37 cellular contexts compared by ENCODE assay signal in genomic region chr3:148829926-148830325, GRCh38. TPM values are rescaled to one million over a fixed set of nuclear protein-coding genes. Genes with fewer than 3 reads are reported as not detected.
"Had no signal": no experiment of that assay in that cellular context is flagged by ENCODE, and none has a peak within 500 bp of the region (broad histone marks: within the 10 kb centered on the region; RNA-seq: fewer than 3 reads in every experiment).

No MANE protein-coding gene starts in this region.

- H3K9me3 Mint-ChIP-seq: activated CD4-positive, alpha-beta memory T cell treated with anti-CD3 and anti-CD28 coated beads for 36 hours; activated CD4-positive, alpha-beta T cell treated with anti-CD3 and anti-CD28 coated beads, Interleukin-2, amount 10 ng/mL, durations not matched to agents 24 days and 14 days; activated naive CD4-positive, alpha-beta T cell treated with anti-CD3 and anti-CD28 coated beads, Interleukin-2, amount 10 ng/mL, durations not matched to agents 7 days and 5 days; activated naive CD4-positive, alpha-beta T cell treated with anti-CD3 and anti-CD28 coated beads, Interleukin-2, amount 50 U/mL, for 72 hours; activated naive CD8-positive, alpha-beta T cell treated with anti-CD3 and anti-CD28 coated beads, Interleukin-2, amount 10 ng/mL, durations not matched to agents 7 days and 5 days; activated T-cell treated with anti-CD3 and anti-CD28 coated beads, Interleukin-2, amount 50 U/mL, for 24 hours; activated T-cell treated with anti-CD3 and anti-CD28 coated beads, Interleukin-2, amount 50 U/mL, for 72 hours; brain; effector memory CD8-positive, alpha-beta T cell had no signal

- H3K4me3 Mint-ChIP-seq: activated CD4-positive, alpha-beta memory T cell treated with anti-CD3 and anti-CD28 coated beads for 36 hours; activated CD4-positive, alpha-beta T cell treated with anti-CD3 and anti-CD28 coated beads for 36 hours; activated CD4-positive, alpha-beta T cell treated with anti-CD3 and anti-CD28 coated beads, Interleukin-2, amount 10 ng/mL, durations not matched to agents 24 days and 14 days; activated CD8-positive, alpha-beta memory T cell treated with anti-CD3 and anti-CD28 coated beads, Interleukin-2, amount 10 ng/mL, durations not matched to agents 7 days and 5 days; activated CD8-positive, alpha-beta T cell treated with anti-CD3 and anti-CD28 coated beads, Interleukin-2, amount 10 ng/mL, durations not matched to agents 7 days and 5 days; activated naive CD4-positive, alpha-beta T cell treated with anti-CD3 and anti-CD28 coated beads, Interleukin-2, amount 10 ng/mL, durations not matched to agents 7 days and 5 days; activated naive CD8-positive, alpha-beta T cell treated with anti-CD3 and anti-CD28 coated beads, Interleukin-2, amount 10 ng/mL, durations not matched to agents 7 days and 5 days; activated T-cell treated with anti-CD3 and anti-CD28 coated beads, Interleukin-2, amount 50 U/mL, for 24 hours; activated T-cell treated with anti-CD3 and anti-CD28 coated beads, Interleukin-2, amount 50 U/mL, for 72 hours; brain; effector memory CD8-positive, alpha-beta T cell had no signal

- H3K4me3 ChIP-seq: breast epithelium, cardiac muscle cell, esophagus squamous epithelium, gastroesophageal sphincter had no signal

- H3K27me3 ChIP-seq: breast epithelium, cardiac muscle cell, esophagus squamous epithelium, gastroesophageal sphincter had no signal

- H3K27me3 Mint-ChIP-seq: brain had no signal

- H3K36me3 Mint-ChIP-seq: activated CD4-positive, alpha-beta memory T cell treated with anti-CD3 and anti-CD28 coated beads for 36 hours; activated CD8-positive, alpha-beta memory T cell treated with anti-CD3 and anti-CD28 coated beads, Interleukin-2, amount 10 ng/mL, durations not matched to agents 7 days and 5 days; activated naive CD4-positive, alpha-beta T cell treated with anti-CD3 and anti-CD28 coated beads, Interleukin-2, amount 10 ng/mL, durations not matched to agents 7 days and 5 days; activated naive CD4-positive, alpha-beta T cell treated with anti-CD3 and anti-CD28 coated beads, Interleukin-2, amount 50 U/mL, for 72 hours; activated naive CD8-positive, alpha-beta T cell treated with anti-CD3 and anti-CD28 coated beads, Interleukin-2, amount 10 ng/mL, durations not matched to agents 7 days and 5 days; brain had no signal

- ATAC-seq: activated CD4-positive, alpha-beta T cell treated with anti-CD3 and anti-CD28 coated beads for 36 hours; activated CD8-positive, alpha-beta memory T cell treated with anti-CD3 and anti-CD28 coated beads, Interleukin-2, amount 10 ng/mL, durations not matched to agents 7 days and 5 days; activated CD8-positive, alpha-beta T cell treated with anti-CD3 and anti-CD28 coated beads, Interleukin-2, amount 10 ng/mL, durations not matched to agents 7 days and 5 days; activated naive CD4-positive, alpha-beta T cell treated with anti-CD3 and anti-CD28 coated beads, Interleukin-2, amount 50 U/mL, for 72 hours; activated T-cell treated with anti-CD3 and anti-CD28 coated beads, Interleukin-2, amount 50 U/mL, for 72 hours; effector memory CD8-positive, alpha-beta T cell; gastroesophageal sphincter had no signal

- H3K27ac Mint-ChIP-seq: activated CD4-positive, alpha-beta memory T cell treated with anti-CD3 and anti-CD28 coated beads for 36 hours; activated CD4-positive, alpha-beta T cell treated with anti-CD3 and anti-CD28 coated beads for 36 hours; activated CD4-positive, alpha-beta T cell treated with anti-CD3 and anti-CD28 coated beads, Interleukin-2, amount 10 ng/mL, durations not matched to agents 24 days and 14 days; activated CD8-positive, alpha-beta memory T cell treated with anti-CD3 and anti-CD28 coated beads, Interleukin-2, amount 10 ng/mL, durations not matched to agents 7 days and 5 days; activated CD8-positive, alpha-beta T cell treated with anti-CD3 and anti-CD28 coated beads, Interleukin-2, amount 10 ng/mL, durations not matched to agents 7 days and 5 days; activated naive CD4-positive, alpha-beta T cell treated with anti-CD3 and anti-CD28 coated beads, Interleukin-2, amount 10 ng/mL, durations not matched to agents 7 days and 5 days; activated naive CD4-positive, alpha-beta T cell treated with anti-CD3 and anti-CD28 coated beads, Interleukin-2, amount 50 U/mL, for 72 hours; activated naive CD8-positive, alpha-beta T cell treated with anti-CD3 and anti-CD28 coated beads, Interleukin-2, amount 10 ng/mL, durations not matched to agents 7 days and 5 days; activated T-cell treated with anti-CD3 and anti-CD28 coated beads, Interleukin-2, amount 50 U/mL, for 24 hours; activated T-cell treated with anti-CD3 and anti-CD28 coated beads, Interleukin-2, amount 50 U/mL, for 72 hours; brain; effector memory CD8-positive, alpha-beta T cell had no signal

- H3K4me1 ChIP-seq: breast epithelium, esophagus squamous epithelium, gastroesophageal sphincter had no signal

- H3K4me1 Mint-ChIP-seq: activated CD4-positive, alpha-beta T cell treated with anti-CD3 and anti-CD28 coated beads for 36 hours; activated CD4-positive, alpha-beta T cell treated with anti-CD3 and anti-CD28 coated beads, Interleukin-2, amount 10 ng/mL, durations not matched to agents 24 days and 14 days; activated CD8-positive, alpha-beta memory T cell treated with anti-CD3 and anti-CD28 coated beads, Interleukin-2, amount 10 ng/mL, durations not matched to agents 7 days and 5 days; activated naive CD4-positive, alpha-beta T cell treated with anti-CD3 and anti-CD28 coated beads, Interleukin-2, amount 10 ng/mL, durations not matched to agents 7 days and 5 days; activated naive CD8-positive, alpha-beta T cell treated with anti-CD3 and anti-CD28 coated beads, Interleukin-2, amount 10 ng/mL, durations not matched to agents 7 days and 5 days; brain had no signal

- H3K27ac ChIP-seq: breast epithelium, cardiac muscle cell, epithelial cell of prostate, esophagus squamous epithelium, gastroesophageal sphincter had no signal

- DNase-seq: activated CD4-positive, alpha-beta memory T cell treated with anti-CD3 and anti-CD28 coated beads for 36 hours; activated CD4-positive, alpha-beta T cell treated with anti-CD3 and anti-CD28 coated beads for 36 hours; activated CD4-positive, alpha-beta T cell treated with anti-CD3 and anti-CD28 coated beads, Interleukin-2, amount 10 ng/mL, durations not matched to agents 24 days and 14 days; activated CD4-positive, CD25-positive, alpha-beta regulatory T cell; activated CD4-positive, CD25-positive, alpha-beta regulatory T cell treated with anti-CD3 and anti-CD28 coated beads, Interleukin-2, amount 50 U/mL, for 72 hours; activated CD8-positive, alpha-beta memory T cell treated with anti-CD3 and anti-CD28 coated beads, Interleukin-2, amount 10 ng/mL, durations not matched to agents 7 days and 5 days; activated CD8-positive, alpha-beta memory T cell treated with anti-CD3 and anti-CD28 coated beads, Interleukin-2, amount 50 U/mL, for 4 hours; activated CD8-positive, alpha-beta T cell treated with anti-CD3 and anti-CD28 coated beads, Interleukin-2, amount 10 ng/mL, durations not matched to agents 7 days and 5 days; activated gamma-delta T cell; activated naive CD4-positive, alpha-beta T cell; activated naive CD4-positive, alpha-beta T cell treated with anti-CD3 and anti-CD28 coated beads, Interleukin-2, amount 10 ng/mL, durations not matched to agents 7 days and 5 days; activated naive CD8-positive, alpha-beta T cell treated with anti-CD3 and anti-CD28 coated beads, Interleukin-2, amount 10 ng/mL, durations not matched to agents 7 days and 5 days; activated T-cell treated with anti-CD3 and anti-CD28 coated beads, Interleukin-2, amount 50 U/mL, for 24 hours; activated T-cell treated with anti-CD3 and anti-CD28 coated beads, Interleukin-2, amount 50 U/mL, for 72 hours; amygdala; aorta; central memory CD4-positive, alpha-beta T cell; cortex of kidney; dermis blood vessel endothelial cell; effector CD4-positive, alpha-beta T cell; effector memory CD8-positive, alpha-beta T cell; esophagus squamous epithelium; foreskin melanocyte; head of caudate nucleus; T-helper 2 cell had no signal

- H3K36me3 ChIP-seq: breast epithelium, cardiac muscle cell, esophagus squamous epithelium, gastroesophageal sphincter had no signal

- H3K9me3 ChIP-seq: breast epithelium, esophagus squamous epithelium, gastroesophageal sphincter had no signal

RNA-seq across cellular contexts. Expression of gene CPB1, which starts 2.3 kb away (rescaled TPM):
- total RNA-seq: activated CD4-positive, alpha-beta memory T cell treated with anti-CD3 and anti-CD28 coated beads for 36 hours; activated CD4-positive, alpha-beta T cell treated with anti-CD3 and anti-CD28 coated beads for 36 hours; activated CD4-positive, alpha-beta T cell treated with anti-CD3 and anti-CD28 coated beads, Interleukin-2, amount 10 ng/mL, durations not matched to agents 24 days and 14 days; activated CD8-positive, alpha-beta memory T cell treated with anti-CD3 and anti-CD28 coated beads for 36 hours; activated CD8-positive, alpha-beta memory T cell treated with anti-CD3 and anti-CD28 coated beads, Interleukin-2, amount 10 ng/mL, durations not matched to agents 7 days and 5 days; activated CD8-positive, alpha-beta T cell treated with anti-CD3 and anti-CD28 coated beads, Interleukin-2, amount 10 ng/mL, durations not matched to agents 7 days and 5 days; activated naive CD4-positive, alpha-beta T cell treated with anti-CD3 and anti-CD28 coated beads, Interleukin-2, amount 50 U/mL, for 72 hours; activated naive CD8-positive, alpha-beta T cell treated with anti-CD3 and anti-CD28 coated beads, Interleukin-2, amount 10 ng/mL, durations not matched to agents 7 days and 5 days; activated T-cell treated with anti-CD3 and anti-CD28 coated beads, Interleukin-2, amount 50 U/mL, for 72 hours; cardiac muscle cell; chondrocyte; dermis blood vessel endothelial cell; endothelial cell of umbilical vein; esophagus squamous epithelium; fibroblast of lung; fibroblast of villous mesenchyme; T-helper 1 cell treated with Interleukin-12 subunit alpha and Interleukin-12 subunit beta and Interleukin-4 antibody, amounts not matched to agents 30 ng/mL and 1 ng/mL, for 36 hours had no signal
- polyA plus RNA-seq: cardiac muscle cell, endothelial cell of umbilical vein had no signal

RNA-seq across cellular contexts. Expression of gene CPA3, which starts 35.2 kb away (rescaled TPM):
- total RNA-seq: activated CD4-positive, alpha-beta memory T cell treated with anti-CD3 and anti-CD28 coated beads for 36 hours; activated CD4-positive, alpha-beta T cell treated with anti-CD3 and anti-CD28 coated beads for 36 hours; activated CD4-positive, alpha-beta T cell treated with anti-CD3 and anti-CD28 coated beads, Interleukin-2, amount 10 ng/mL, durations not matched to agents 24 days and 14 days; activated CD8-positive, alpha-beta memory T cell treated with anti-CD3 and anti-CD28 coated beads for 36 hours; activated CD8-positive, alpha-beta memory T cell treated with anti-CD3 and anti-CD28 coated beads, Interleukin-2, amount 10 ng/mL, durations not matched to agents 7 days and 5 days; activated CD8-positive, alpha-beta T cell treated with anti-CD3 and anti-CD28 coated beads, Interleukin-2, amount 10 ng/mL, durations not matched to agents 7 days and 5 days; activated naive CD8-positive, alpha-beta T cell treated with anti-CD3 and anti-CD28 coated beads, Interleukin-2, amount 10 ng/mL, durations not matched to agents 7 days and 5 days; activated T-cell treated with anti-CD3 and anti-CD28 coated beads, Interleukin-2, amount 50 U/mL, for 72 hours; cardiac muscle cell; chondrocyte; fibroblast of lung; fibroblast of villous mesenchyme; T-helper 1 cell treated with Interleukin-12 subunit alpha and Interleukin-12 subunit beta and Interleukin-4 antibody, amounts not matched to agents 30 ng/mL and 1 ng/mL, for 36 hours had no signal
- polyA plus RNA-seq: cardiac muscle cell had no signal
